8 cellular contexts compared by ENCODE assay signal in the genomic region with DNA sequence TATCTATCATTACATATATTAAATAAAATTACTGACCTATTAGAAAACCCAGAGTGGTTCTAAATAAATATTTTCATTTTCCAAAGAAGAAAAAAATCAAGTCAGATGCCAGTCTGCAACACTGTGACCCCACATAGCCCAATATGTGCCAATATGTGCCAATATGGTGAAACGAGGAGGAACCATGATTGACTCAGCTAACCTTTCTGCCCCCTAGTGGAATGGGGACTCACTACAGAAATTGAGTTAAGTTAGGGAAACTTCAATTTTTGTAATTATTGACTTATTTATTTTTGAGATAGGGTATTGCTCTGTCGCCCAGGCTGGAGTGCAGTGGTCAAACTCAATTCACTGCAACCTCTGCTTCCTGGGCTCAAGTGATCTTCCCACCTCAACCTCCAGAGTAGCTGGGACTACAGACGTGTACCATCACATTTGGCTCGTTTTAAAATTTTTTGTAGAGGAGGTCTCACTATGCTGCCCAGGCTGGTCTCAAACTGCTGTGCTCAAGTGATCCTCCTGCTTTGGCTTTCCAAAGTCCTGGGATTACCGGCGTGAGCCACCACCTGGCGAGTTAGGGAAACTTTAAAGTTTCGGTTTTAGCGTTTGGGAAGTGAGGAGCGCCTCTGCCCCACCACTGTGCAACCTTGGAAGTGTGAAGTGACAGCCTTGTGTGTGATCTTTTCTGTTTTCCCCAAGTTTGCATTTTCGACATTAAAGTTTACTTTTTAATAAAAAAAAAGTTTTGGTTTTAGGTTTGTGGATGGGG.
DNase-seq lines count a peak whose midpoint lies in the region; ATAC-seq and TF ChIP-seq lines count a peak whose summit lies in the region.

No MANE protein-coding gene starts in this region.

- H3K27ac ChIP-seq in RWPE1: no peak overlapping the region
- H3K27ac ChIP-seq in hepatocyte: no peak overlapping the region

- peaks cover 12% of the 10 kb centered on the region for H3K4me1 Mint-ChIP-seq in stimulated activated effector memory CD8-positive, alpha-beta T cell treated with anti-CD3 and anti-CD28 coated beads, Interleukin-12 subunit alpha, Interleukin-12 subunit beta, amount 100 ng/mL, for 72 hours

- no peak overlapping the region for H2AFZ ChIP-seq in hepatocyte

- H3K4me2 ChIP-seq in hepatocyte: no peak overlapping the region

- no peaks in the 10 kb centered on the region for H3K79me2 ChIP-seq in hepatocyte

- H3K36me3 ChIP-seq in hepatocyte (replicated peaks; ENCODE audit: insufficient read depth, low read depth): no peaks in the 10 kb centered on the region

- TF ChIP-seq CTCF in GM20000 (IDR thresholded peaks at IDR 0.05; ENCODE audit: extremely low read depth, missing control alignments) (peak; percentile 67), RWPE1 (conservative IDR thresholded peaks at IDR 0.05; ENCODE audit: low read depth) (peak; percentile 52), hepatocyte (IDR thresholded peaks at IDR 0.05; ENCODE audit: poor library complexity) (peak; percentile 52)

- H3K4me1 ChIP-seq in hepatocyte (ENCODE audit: insufficient read depth): no peaks in the 10 kb centered on the region

- H3K9me3 ChIP-seq in hepatocyte (ENCODE audit: low read depth): no peaks in the 10 kb centered on the region

- no peak overlapping the region for H3K4me3 Mint-ChIP-seq in stimulated activated effector memory CD8-positive, alpha-beta T cell treated with anti-CD3 and anti-CD28 coated beads, Interleukin-12 subunit alpha, Interleukin-12 subunit beta, amount 100 ng/mL, for 72 hours

- H3K27me3 ChIP-seq in hepatocyte: no peaks in the 10 kb centered on the region

- no peaks in the 10 kb centered on the region for H3K9me2 ChIP-seq in hepatocyte (replicated peaks; ENCODE audit: insufficient read depth)

- H3K9me3 Mint-ChIP-seq in stimulated activated effector memory CD8-positive, alpha-beta T cell treated with anti-CD3 and anti-CD28 coated beads, Interleukin-12 subunit alpha, Interleukin-12 subunit beta, amount 100 ng/mL, for 72 hours: no peaks in the 10 kb centered on the region

- WGBS in hepatocyte (ENCODE audit: low lambda C conversion rate, missing lambda C conversion rate): 76% methylated on average over 11 of the region's 11 CpGs

- POLR2A ChIA-PET in RWPE1 (lab: Yijun Ruan, JAX; ENCODE audit: low non-redundant PET): no interaction called here

- no peaks in the 10 kb centered on the region for H4K20me1 ChIP-seq in hepatocyte (ENCODE audit: insufficient read depth, poor library complexity, severe bottlenecking)

- no peak for ATAC-seq in stimulated activated effector memory CD8-positive, alpha-beta T cell treated with anti-CD3 and anti-CD28 coated beads, Interleukin-12 subunit alpha, Interleukin-12 subunit beta, amount 100 ng/mL, for 72 hours
- ATAC-seq in HG03025 (IDR thresholded peaks at IDR 0.05; ENCODE audit: low FRiP score, unreplicated experiment): no peak

- H3K4me3 ChIP-seq in hepatocyte: no peak overlapping the region

- CTCF ChIA-PET in RWPE1 (lab: Yijun Ruan, JAX): interaction anchor here (0.5 to 0.7 kb wide), 2 partner anchors 123 to 1039 kb away, joined by 3 to 4 read pairs; no protein-coding TSS in a partner anchor

- no peak overlapping the region for H3K27ac Mint-ChIP-seq in stimulated activated effector memory CD8-positive, alpha-beta T cell treated with anti-CD3 and anti-CD28 coated beads, Interleukin-12 subunit alpha, Interleukin-12 subunit beta, amount 100 ng/mL, for 72 hours

- no peaks in the 10 kb centered on the region for H3K36me3 Mint-ChIP-seq in stimulated activated effector memory CD8-positive, alpha-beta T cell treated with anti-CD3 and anti-CD28 coated beads, Interleukin-12 subunit alpha, Interleukin-12 subunit beta, amount 100 ng/mL, for 72 hours

- DNase-seq in DMS 273 (lab: John Stamatoyannopoulos, UW; ENCODE audit: unreplicated experiment): peak; percentile 59
- no peak for DNase-seq in DMS 273 treated with DMSO at 0.1 percent for 48 hours (lab: John Stamatoyannopoulos, UW)
- DNase-seq in GM20000 (ENCODE audit: low spot score): peak; percentile 53
- DNase-seq in RWPE1 (ENCODE audit: low spot score): peak; percentile 28
- DNase-seq in hepatocyte (ENCODE audit: low spot score): peak; percentile 37
- DNase-seq in stimulated activated effector memory CD8-positive, alpha-beta T cell treated with anti-CD3 and anti-CD28 coated beads, Interleukin-12 subunit alpha, Interleukin-12 subunit beta, amount 100 ng/mL, for 72 hours (ENCODE audit: low spot score in 2 of 2): no peak
- DNase-seq in DMS79 (lab: John Stamatoyannopoulos, UW): no peak

Comparison
In these comparisons a context has a peak if more than half of its experiments do, and no peak if none do; other contexts are left out.
1. DNase-seq: peak in DMS 273 (single experiment), GM20000 (single experiment), RWPE1 (single experiment) and hepatocyte (single experiment); none in DMS 273 treated with DMSO at 0.1 percent for 48 hours (single experiment), stimulated activated effector memory CD8-positive, alpha-beta T cell treated with anti-CD3 and anti-CD28 coated beads, Interleukin-12 subunit alpha, Interleukin-12 subunit beta, amount 100 ng/mL, for 72 hours (0 of 2) and DMS79 (single experiment).
2. Peak in every context shown above with its lines, with median percentiles within 50 percentile points of each other: CTCF ChIP-seq.